In genomic region chr2:111161971-111162370, GRCh38 we compare ENCODE assay signal across 12 cellular contexts. TPM values are rescaled to one million over a fixed set of nuclear protein-coding genes. Genes with fewer than 3 reads are reported as not detected.
A peak's percentile ranks its signal among the peaks of the same experiment; 100 is the strongest.
DNase-seq lines count a peak whose midpoint lies in the region; ATAC-seq, FAIRE-seq and TF ChIP-seq lines count a peak whose summit lies in the region.
"Had no signal": no experiment of that assay in that cellular context is flagged by ENCODE, and none has a peak within 500 bp of the region (broad histone marks: within the 10 kb centered on the region; RNA-seq: fewer than 3 reads in every experiment).

No MANE protein-coding gene starts in this region.

- DNase-seq in COR-L47 (lab: John Stamatoyannopoulos, UW) (peak; percentile 49), NCI-H2196 (lab: John Stamatoyannopoulos, UW; ENCODE audit: unreplicated experiment) (peak; percentile 83), dorsolateral prefrontal cortex (peak in 9 of 10 donors; percentile 47 to 72 (median 65)), pancreas (peak; percentile 57 to 83 (median 75))
- DNase-seq in activated naive CD4-positive, alpha-beta T cell treated with anti-CD3 and anti-CD28 coated beads, Interleukin-2, amount 50 U/mL, for 16 hours: no peak
- DNase-seq in natural killer cell treated with Interleukin-12 subunit alpha and Interleukin-12 subunit beta and Interleukin-15 and Interleukin-18, amount 100 ng/mL, for 72 hours (ENCODE audit: low spot score): no peak
- DNase-seq: activated T-cell treated with anti-CD3 and anti-CD28 coated beads, Interleukin-2, amount 50 U/mL, for 24 hours; NCI-H510A had no signal

- 10 to 11% methylated on average over 12 of the region's 12 CpGs for WGBS in pancreas, 2 donors

- peaks cover 10 to 22% (median 20%) of the 10 kb centered on the region in 3 donors for H3K4me1 ChIP-seq in pancreas

- H3K36me3 ChIP-seq in pancreas: peaks cover 0 to 10% (median 0%) of the 10 kb centered on the region in 3 donors

- FAIRE-seq in pancreas (lab: Jason Lieb, UNC): no peak
- FAIRE-seq: K562, urothelium cell line had no signal

- peaks cover 27 to 28% of the 10 kb centered on the region in 2 donors for H3K4me1 Mint-ChIP-seq in natural killer cell treated with Interleukin-12 subunit alpha and Interleukin-12 subunit beta and Interleukin-15 and Interleukin-18, amount 100 ng/mL, for 72 hours (ENCODE audit: low read depth in 2 of 2)

- H3K27me3 ChIP-seq in dorsolateral prefrontal cortex (no peaks in the 10 kb centered on the region), pancreas (no peaks in the 10 kb centered on the region)

- no peak overlapping the region for H3K4me3 Mint-ChIP-seq in natural killer cell treated with Interleukin-12 subunit alpha and Interleukin-12 subunit beta and Interleukin-15 and Interleukin-18, amount 100 ng/mL, for 72 hours
- H3K4me3 Mint-ChIP-seq: activated T-cell treated with anti-CD3 and anti-CD28 coated beads, Interleukin-2, amount 50 U/mL, for 24 hours had no signal

- H3K27me3 Mint-ChIP-seq in natural killer cell treated with Interleukin-12 subunit alpha and Interleukin-12 subunit beta and Interleukin-15 and Interleukin-18, amount 100 ng/mL, for 72 hours: no peaks in the 10 kb centered on the region
- H3K27me3 Mint-ChIP-seq: activated T-cell treated with anti-CD3 and anti-CD28 coated beads, Interleukin-2, amount 50 U/mL, for 24 hours had no signal

- H3K27ac ChIP-seq in dorsolateral prefrontal cortex: peak overlapping the region in 2 of 59 donors; percentile 21 to 24
- no peak overlapping the region for H3K27ac ChIP-seq in pancreas

- H3K4me3 ChIP-seq in dorsolateral prefrontal cortex (peak overlapping the region in 43 of 59 donors; percentile 5 to 60 (median 31)), pancreas (no peak overlapping the region)
- H3K4me3 ChIP-seq: K562 had no signal

- H3K27ac Mint-ChIP-seq in natural killer cell treated with Interleukin-12 subunit alpha and Interleukin-12 subunit beta and Interleukin-15 and Interleukin-18, amount 100 ng/mL, for 72 hours: no peak overlapping the region
- H3K27ac Mint-ChIP-seq: activated T-cell treated with anti-CD3 and anti-CD28 coated beads, Interleukin-2, amount 50 U/mL, for 24 hours had no signal

- H3K9me3 ChIP-seq in pancreas: no peaks in the 10 kb centered on the region

- no peaks in the 10 kb centered on the region for H3K9me3 Mint-ChIP-seq in natural killer cell treated with Interleukin-12 subunit alpha and Interleukin-12 subunit beta and Interleukin-15 and Interleukin-18, amount 100 ng/mL, for 72 hours
- H3K9me3 Mint-ChIP-seq: activated T-cell treated with anti-CD3 and anti-CD28 coated beads, Interleukin-2, amount 50 U/mL, for 24 hours had no signal

- peak in 2 of 56 donors; percentile 6 to 13 for TF ChIP-seq CTCF in dorsolateral prefrontal cortex (IDR thresholded peaks at IDR 0.05 in 54 of 56, conservative IDR thresholded peaks at IDR 0.05 in 2 of 56; ENCODE audit: low read depth in 1 of 56, partially characterized antibody in 56 of 56)
- no peak for TF ChIP-seq CTCF in pancreas (IDR thresholded peaks at IDR 0.05)

- ATAC-seq in pancreas (peak; percentile 88 to 92 (median 91)), GM18909 (IDR thresholded peaks at IDR 0.05; ENCODE audit: poor library complexity, unreplicated experiment) (no peak), GM21515 (IDR thresholded peaks at IDR 0.05; ENCODE audit: unreplicated experiment) (no peak)
- ATAC-seq in natural killer cell treated with Interleukin-12 subunit alpha and Interleukin-12 subunit beta and Interleukin-15 and Interleukin-18, amount 100 ng/mL, for 72 hours: no peak
- ATAC-seq: K562 had no signal

- H3K36me3 Mint-ChIP-seq in natural killer cell treated with Interleukin-12 subunit alpha and Interleukin-12 subunit beta and Interleukin-15 and Interleukin-18, amount 100 ng/mL, for 72 hours: peaks cover 7% of the 10 kb centered on the region

- intact Hi-C loops in dorsolateral prefrontal cortex (cut with DNase I): loop anchor here (2.0 to 5.0 kb wide), 2 partner anchors 39 to 40 kb away; partner anchors contain the start of gene BCL2L11 (in 1 of the 2)
- intact Hi-C loops in pancreas (cut with DNase I): no loop called here

RNA-seq across cellular contexts. Expression of gene BCL2L11, which starts 41.3 kb away (rescaled TPM):
- 10 to 100 TPM in 28 of 120 experiments, 1 to 10 TPM in 92; 3.2 to 20.0 (median 8.1) TPM for total RNA-seq in dorsolateral prefrontal cortex
- total RNA-seq in pancreas: 10 to 100 TPM in 3 of 6 donors, 1 to 10 TPM in 3; 5.5 to 14.9 (median 10.0) TPM
- polyA plus RNA-seq in pancreas: 1 to 10 TPM; 2.7 to 4.4 TPM
- total RNA-seq in natural killer cell treated with Interleukin-12 subunit alpha and Interleukin-12 subunit beta and Interleukin-15 and Interleukin-18, amount 100 ng/mL, for 72 hours: 10 to 100 TPM; 19.2 to 26.6 TPM

Comparison
In these comparisons a context has a peak if more than half of its experiments do, and no peak if none do; other contexts are left out.
1. DNase-seq: peak in COR-L47 (single experiment), NCI-H2196 (single experiment), dorsolateral prefrontal cortex (9 of 10) and pancreas (6 of 6); none in activated naive CD4-positive, alpha-beta T cell treated with anti-CD3 and anti-CD28 coated beads, Interleukin-2, amount 50 U/mL, for 16 hours (single experiment) and natural killer cell treated with Interleukin-12 subunit alpha and Interleukin-12 subunit beta and Interleukin-15 and Interleukin-18, amount 100 ng/mL, for 72 hours (single experiment).
2. H3K4me3 ChIP-seq: peak in dorsolateral prefrontal cortex (43 of 59); none in pancreas (0 of 4).
3. ATAC-seq: peak in pancreas (4 of 4); none in natural killer cell treated with Interleukin-12 subunit alpha and Interleukin-12 subunit beta and Interleukin-15 and Interleukin-18, amount 100 ng/mL, for 72 hours (0 of 2), GM18909 (single experiment) and GM21515 (single experiment).
4. intact Hi-C loops: an anchor here in dorsolateral prefrontal cortex (2.0 to 5.0 kb wide); none called in pancreas.